ENCODE assay signal across 15 cellular contexts in genomic region chr22:26513852-26514251, GRCh38. TPM values are rescaled to one million over a fixed set of nuclear protein-coding genes. Genes with fewer than 3 reads are reported as not detected.
A peak's percentile ranks its signal among the peaks of the same experiment; 100 is the strongest.
DNase-seq lines count a peak whose midpoint lies in the region; ATAC-seq and TF ChIP-seq lines count a peak whose summit lies in the region.
"Had no signal": no experiment of that assay in that cellular context is flagged by ENCODE, and none has a peak within 500 bp of the region (broad histone marks: within the 10 kb centered on the region; RNA-seq: fewer than 3 reads in every experiment).

No MANE protein-coding gene starts in this region.

- H3K27me3 ChIP-seq in body of pancreas (no peaks in the 10 kb centered on the region), neuron (ENCODE audit: insufficient read depth, low read length) (no peaks in the 10 kb centered on the region), Caco-2 (replicated peaks; ENCODE audit: control insufficient read depth, insufficient read depth, low read length) (no peaks in the 10 kb centered on the region)

- H3K4me1 ChIP-seq in body of pancreas (peaks cover 70% of the 10 kb centered on the region), neuron (ENCODE audit: insufficient read depth, low read length) (peaks cover 22% of the 10 kb centered on the region), Caco-2 (no peaks in the 10 kb centered on the region; the same call in 1 of the 2 replicates)

- no peak overlapping the region for H2AFZ ChIP-seq in neuron (ENCODE audit: low read depth, low read length)

- 14 to 18% methylated on average over 1 of the region's 1 CpG for WGBS in body of pancreas, 2 donors

- TF ChIP-seq CTCF in LNCaP clone FGC (IDR thresholded peaks at IDR 0.05; ENCODE audit: control insufficient read depth, extremely low read depth, insufficient read depth) (no peak), body of pancreas (IDR thresholded peaks at IDR 0.05) (no peak), Caco-2 (IDR thresholded peaks at IDR 0.05; ENCODE audit: insufficient read depth in 1 of 2, low read depth in 1 of 2, low read length in 1 of 2, severe bottlenecking in 1 of 2, unreplicated experiment in 1 of 2) (no peak)

- TF ChIP-seq POLR2A in body of pancreas (IDR thresholded peaks at IDR 0.05): no peak

- H3K27me3 Mint-ChIP-seq in T-helper 1 cell treated with Interleukin-12 subunit alpha and Interleukin-12 subunit beta and Interleukin-4 antibody, amounts not matched to agents 30 μg/mL and 1 μg/mL, for 36 hours (ENCODE audit: low read depth): no peaks in the 10 kb centered on the region
- H3K27me3 Mint-ChIP-seq in Caco-2 (ENCODE audit: insufficient read depth, unreplicated experiment): no peaks in the 10 kb centered on the region

- H3K9me3 ChIP-seq in body of pancreas (no peaks in the 10 kb centered on the region), neuron (ENCODE audit: low read length) (no peaks in the 10 kb centered on the region), Caco-2 (no peaks in the 10 kb centered on the region)

- POLR2A ChIA-PET in Caco-2 (lab: Charles Lee): no interaction called here

- CTCF ChIA-PET in Caco-2 (lab: Charles Lee): no interaction called here

- H3K36me3 Mint-ChIP-seq in T-helper 1 cell treated with Interleukin-12 subunit alpha and Interleukin-12 subunit beta and Interleukin-4 antibody, amounts not matched to agents 30 μg/mL and 1 μg/mL, for 36 hours (ENCODE audit: low read depth): peaks cover 21% of the 10 kb centered on the region
- peaks cover 20% of the 10 kb centered on the region for H3K36me3 Mint-ChIP-seq in Caco-2 (ENCODE audit: insufficient read depth, unreplicated experiment)

- H3K4me3 ChIP-seq in LNCaP clone FGC (ENCODE audit: low read depth, low read length): peak overlapping the region; percentile 98
- no peak overlapping the region for H3K4me3 ChIP-seq in body of pancreas
- peak overlapping the region; percentile 94 for H3K4me3 ChIP-seq in neuron (ENCODE audit: low read length)
- H3K4me3 ChIP-seq in Caco-2 (ENCODE audit: low read depth, low read length): no peak overlapping the region

- H3K27ac Mint-ChIP-seq in T-helper 1 cell treated with Interleukin-12 subunit alpha and Interleukin-12 subunit beta and Interleukin-4 antibody, amounts not matched to agents 30 μg/mL and 1 μg/mL, for 36 hours: no peak overlapping the region
- no peak overlapping the region for H3K27ac Mint-ChIP-seq in Caco-2 (ENCODE audit: unreplicated experiment)

- intact Hi-C loops in body of pancreas (cut with DNase I) (no loop called here), Caco-2 (cut with micrococcal nuclease; ENCODE audit: unreplicated experiment) (no loop called here)

- DNase-seq in T-helper 1 cell (no peak), LNCaP clone FGC (ENCODE audit: low read depth) (no peak), body of pancreas (no peak), Caco-2 (no peak), middle frontal gyrus (ENCODE audit: extremely low spot score, low spot score) (no peak), Kasumi-1 (lab: John Stamatoyannopoulos, UW) (no peak)
- DNase-seq: activated effector memory CD4-positive, alpha-beta T cell treated with Interleukin-2 at 50 U/mL for 16 hours; DMS79; foreskin melanocyte; KG1; left cardiac atrium; NCI-H2107; substantia nigra had no signal

- H3K36me3 ChIP-seq in body of pancreas (replicated peaks in 1 of 2; ENCODE audit: insufficient read depth in 1 of 2, low read depth in 2 of 2): peaks cover 0 to 11% of the 10 kb centered on the region in 2 donors
- peaks cover 16% of the 10 kb centered on the region for H3K36me3 ChIP-seq in neuron (ENCODE audit: insufficient read depth, low read length)
- H3K36me3 ChIP-seq in Caco-2 (ENCODE audit: control insufficient read depth, insufficient read depth, low read length): no peaks in the 10 kb centered on the region

- peak overlapping the region; percentile 9 for H3K4me3 Mint-ChIP-seq in T-helper 1 cell treated with Interleukin-12 subunit alpha and Interleukin-12 subunit beta and Interleukin-4 antibody, amounts not matched to agents 30 μg/mL and 1 μg/mL, for 36 hours
- H3K4me3 Mint-ChIP-seq in Caco-2 (ENCODE audit: unreplicated experiment): no peak overlapping the region

- ATAC-seq in body of pancreas: no peak
- ATAC-seq: left cardiac atrium had no signal

- H3K4me1 Mint-ChIP-seq in T-helper 1 cell treated with Interleukin-12 subunit alpha and Interleukin-12 subunit beta and Interleukin-4 antibody, amounts not matched to agents 30 μg/mL and 1 μg/mL, for 36 hours (ENCODE audit: low read depth): peaks cover 43% of the 10 kb centered on the region
- H3K4me1 Mint-ChIP-seq in Caco-2 (ENCODE audit: low read depth, unreplicated experiment): no peaks in the 10 kb centered on the region

- H3K27ac ChIP-seq in body of pancreas: peak overlapping the region in 3 of 4 donors; percentile 82 to 88 (median 83)

- no peaks in the 10 kb centered on the region for H3K9me3 Mint-ChIP-seq in T-helper 1 cell treated with Interleukin-12 subunit alpha and Interleukin-12 subunit beta and Interleukin-4 antibody, amounts not matched to agents 30 μg/mL and 1 μg/mL, for 36 hours
- H3K9me3 Mint-ChIP-seq in Caco-2 (ENCODE audit: unreplicated experiment): no peaks in the 10 kb centered on the region

- BruUV-seq in Caco-2 (replicated peaks; lab: Mats Ljungman, UMichigan): no TSS peak

RNA-seq across cellular contexts. Expression of gene TFIP11, which starts 1.6 kb away (rescaled TPM):
- total RNA-seq in body of pancreas: 10 to 100 TPM; 26.2 to 32.3 TPM
- 27.4 and 27.7 TPM in 2 replicates for total RNA-seq in Caco-2 (2022)

RNA-seq across cellular contexts. Expression of gene SRRD, which starts 30.2 kb away (rescaled TPM):
- 1 to 10 TPM; 5.3 to 7.5 TPM for total RNA-seq in body of pancreas
- total RNA-seq in Caco-2 (2022): 19.0 and 21.8 TPM in 2 replicates

RNA-seq across cellular contexts. Expression of gene HPS4, which starts 30.3 kb away (rescaled TPM):
- 10 to 100 TPM; 28.3 to 42.5 TPM for total RNA-seq in body of pancreas
- total RNA-seq in Caco-2 (2022): 35.1 and 36.6 TPM in 2 replicates

Comparison
In these comparisons a context has a peak if more than half of its experiments do, and no peak if none do; other contexts are left out.
1. H3K4me3 ChIP-seq: peak in LNCaP clone FGC (single experiment) and neuron (single experiment); none in body of pancreas (0 of 2) and Caco-2 (single experiment).